Comparison of ENCODE assay signal across 8 cellular contexts in genomic region chr1:56671085-56671484, GRCh38. TPM values are rescaled to one million over a fixed set of nuclear protein-coding genes. Genes with fewer than 3 reads are reported as not detected.
"Had no signal": no experiment of that assay in that cellular context is flagged by ENCODE, and none has a peak within 500 bp of the region (broad histone marks: within the 10 kb centered on the region; RNA-seq: fewer than 3 reads in every experiment).

No MANE protein-coding gene starts in this region.

- H3K27ac ChIP-seq: HL-60 had no signal

- H3K4me3 ChIP-seq: K562 had no signal

- DNase-seq: IMR-90, KBM-7, KG1 had no signal

- ATAC-seq: HepG2, K562 had no signal

RNA-seq across cellular contexts. Expression of gene PRKAA2, which starts 26.0 kb away (rescaled TPM):
- total RNA-seq: HT-29, K562 had no signal
- polyA plus RNA-seq: IgD-negative memory B cell had no signal
